22 cellular contexts compared by ENCODE assay signal in the genomic region with DNA sequence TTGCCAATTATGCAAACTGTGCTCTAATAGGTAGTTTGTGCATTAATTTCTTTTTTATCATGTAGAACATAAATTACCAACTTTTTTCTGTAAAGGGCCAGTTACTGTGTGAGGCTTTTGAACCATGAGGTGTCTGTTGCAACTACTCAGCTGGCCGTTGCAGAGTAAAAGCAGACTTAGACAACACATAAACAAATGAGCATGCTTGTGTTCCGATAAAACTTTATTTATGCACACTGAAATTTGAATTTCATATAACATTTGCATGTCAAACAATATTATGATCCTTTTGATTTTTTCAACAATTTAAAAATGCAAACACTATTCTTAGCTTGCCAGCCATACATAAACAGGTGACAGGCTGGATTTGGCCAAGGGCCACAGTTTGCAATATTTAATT.
"Had no signal": no experiment of that assay in that cellular context is flagged by ENCODE, and none has a peak within 500 bp of the region (broad histone marks: within the 10 kb centered on the region; RNA-seq: fewer than 3 reads in every experiment).

No MANE protein-coding gene starts in this region.

- H3K4me1 ChIP-seq: gastrocnemius medialis, left lung, lower lobe of right lung had no signal

- H3K27me3 ChIP-seq: dorsolateral prefrontal cortex, esophagus muscularis mucosa, gastrocnemius medialis, hepatocyte, left lung had no signal

- H3K4me3 ChIP-seq: coronary artery, dorsolateral prefrontal cortex, esophagus muscularis mucosa, gastrocnemius medialis, hepatocyte, left lung, lower lobe of right lung, mucosa of descending colon had no signal

- H3K9me3 ChIP-seq: esophagus muscularis mucosa, gastrocnemius medialis, left lung, lower lobe of right lung, mucosa of descending colon had no signal

- H2AFZ ChIP-seq: hepatocyte had no signal

- ATAC-seq: gastrocnemius medialis, left cardiac atrium, left lung, left ventricle myocardium superior, lower lobe of right lung, mucosa of descending colon had no signal

- H3K36me3 ChIP-seq: esophagus muscularis mucosa, gastrocnemius medialis, left lung, lower lobe of right lung had no signal

- DNase-seq: dermis blood vessel endothelial cell; effector CD4-positive, alpha-beta T cell; effector memory CD4-positive, alpha-beta T cell; foreskin melanocyte; gastrocnemius medialis; glutamatergic neuron; head of caudate nucleus; hypothalamus; immature natural killer cell; left cardiac atrium; left lung; left ventricle myocardium superior; lower lobe of right lung; mesenchymal stem cell; mucosa of descending colon; naive B cell had no signal

- H3K4me2 ChIP-seq: hepatocyte had no signal

- FAIRE-seq: colon, endothelial cell of umbilical vein had no signal

- H3K79me2 ChIP-seq: hepatocyte had no signal

- H3K27ac ChIP-seq: coronary artery, dorsolateral prefrontal cortex, esophagus muscularis mucosa, gastrocnemius medialis, hepatocyte, left lung, lower lobe of right lung had no signal
